Comparison of ENCODE assay signal across 30 cellular contexts in genomic region chr12:57018906-57019305, GRCh38. TPM values are rescaled to one million over a fixed set of nuclear protein-coding genes. Genes with fewer than 3 reads are reported as not detected.
"Had no signal": no experiment of that assay in that cellular context is flagged by ENCODE, and none has a peak within 500 bp of the region (broad histone marks: within the 10 kb centered on the region; RNA-seq: fewer than 3 reads in every experiment).

No MANE protein-coding gene starts in this region.

- H3K4me1 Mint-ChIP-seq: activated CD8-positive, alpha-beta memory T cell treated with anti-CD3 and anti-CD28 coated beads, Interleukin-2, amount 10 ng/mL, durations not matched to agents 7 days and 5 days had no signal

- H3K36me3 ChIP-seq: adrenal gland, cardiac muscle cell, colonic mucosa, gastrocnemius medialis, pancreas, right atrium auricular region, tibial nerve had no signal

- H3K9me3 ChIP-seq: adrenal gland, body of pancreas, colonic mucosa, gastrocnemius medialis, pancreas, right atrium auricular region, tibial nerve had no signal

- H3K9me3 Mint-ChIP-seq: activated naive CD8-positive, alpha-beta T cell treated with anti-CD3 and anti-CD28 coated beads for 36 hours; mesothelial cell of epicardium; naive B cell; neural crest cell had no signal

- H3K4me3 Mint-ChIP-seq: activated CD8-positive, alpha-beta memory T cell treated with anti-CD3 and anti-CD28 coated beads, Interleukin-2, amount 10 ng/mL, durations not matched to agents 7 days and 5 days; activated CD8-positive, alpha-beta T cell treated with anti-CD3 and anti-CD28 coated beads, Interleukin-2, amount 10 ng/mL, durations not matched to agents 7 days and 5 days; activated naive CD8-positive, alpha-beta T cell treated with anti-CD3 and anti-CD28 coated beads for 36 hours; mesothelial cell of epicardium; naive B cell; neural crest cell had no signal

- H3K27me3 ChIP-seq: adrenal gland, body of pancreas, cardiac muscle cell, colonic mucosa, pancreas, right atrium auricular region had no signal

- H3K4me3 ChIP-seq: adrenal gland, body of pancreas, cardiac muscle cell, colonic mucosa, dorsolateral prefrontal cortex, gastrocnemius medialis, pancreas, right atrium auricular region, tibial nerve had no signal

- H3K27ac Mint-ChIP-seq: activated CD8-positive, alpha-beta memory T cell treated with anti-CD3 and anti-CD28 coated beads, Interleukin-2, amount 10 ng/mL, durations not matched to agents 7 days and 5 days; activated CD8-positive, alpha-beta T cell treated with anti-CD3 and anti-CD28 coated beads, Interleukin-2, amount 10 ng/mL, durations not matched to agents 7 days and 5 days; activated naive CD8-positive, alpha-beta T cell treated with anti-CD3 and anti-CD28 coated beads for 36 hours; mesothelial cell of epicardium had no signal

- H3K36me3 Mint-ChIP-seq: activated CD8-positive, alpha-beta memory T cell treated with anti-CD3 and anti-CD28 coated beads, Interleukin-2, amount 10 ng/mL, durations not matched to agents 7 days and 5 days; activated naive CD8-positive, alpha-beta T cell treated with anti-CD3 and anti-CD28 coated beads for 36 hours; mesothelial cell of epicardium; naive B cell had no signal

- DNase-seq: activated CD8-positive, alpha-beta memory T cell treated with anti-CD3 and anti-CD28 coated beads, Interleukin-2, amount 10 ng/mL, durations not matched to agents 7 days and 5 days; activated CD8-positive, alpha-beta T cell treated with anti-CD3 and anti-CD28 coated beads, Interleukin-2, amount 10 ng/mL, durations not matched to agents 7 days and 5 days; activated naive CD4-positive, alpha-beta T cell; activated naive CD8-positive, alpha-beta T cell treated with anti-CD3 and anti-CD28 coated beads for 36 hours; activated T-cell treated with anti-CD3 and anti-CD28 coated beads, Interleukin-2, amount 50 U/mL, for 48 hours; adrenal gland; aorta; body of pancreas; cerebellar nuclear complex; dorsolateral prefrontal cortex; effector memory CD4-positive, alpha-beta T cell; erythroblast; gastrocnemius medialis; glutamatergic neuron; left colon; naive B cell; nucleus accumbens; pancreas; stimulated activated CD4-positive, alpha-beta T cell treated with anti-CD3 and anti-CD28 coated beads, Interleukin-2, amount 100 ng/mL, for 48 hours; stimulated activated naive CD4-positive, alpha-beta T cell treated with Interleukin-2 at 50 U/mL for 16 hours had no signal

- H3K4me1 ChIP-seq: adrenal gland, body of pancreas, colonic mucosa, gastrocnemius medialis, pancreas, right atrium auricular region had no signal

- H3K27ac ChIP-seq: adrenal gland, body of pancreas, cardiac muscle cell, colonic mucosa, dorsolateral prefrontal cortex, gastrocnemius medialis, pancreas, right atrium auricular region, tibial nerve had no signal

RNA-seq across cellular contexts. Expression of gene TAC3, which starts 2.6 kb away (rescaled TPM):
- total RNA-seq: activated CD8-positive, alpha-beta memory T cell treated with anti-CD3 and anti-CD28 coated beads, Interleukin-2, amount 10 ng/mL, durations not matched to agents 7 days and 5 days; activated CD8-positive, alpha-beta T cell treated with anti-CD3 and anti-CD28 coated beads, Interleukin-2, amount 10 ng/mL, durations not matched to agents 7 days and 5 days; aorta; body of pancreas; gastrocnemius medialis; liver; pancreas; pulmonary artery endothelial cell; right atrium auricular region; tibial nerve had no signal
- polyA plus RNA-seq: keratinocyte, liver had no signal

RNA-seq across cellular contexts. Expression of gene MYO1A, which starts 31.0 kb away (rescaled TPM):
- total RNA-seq: cardiac muscle cell, temporal lobe had no signal
